In the genomic region with DNA sequence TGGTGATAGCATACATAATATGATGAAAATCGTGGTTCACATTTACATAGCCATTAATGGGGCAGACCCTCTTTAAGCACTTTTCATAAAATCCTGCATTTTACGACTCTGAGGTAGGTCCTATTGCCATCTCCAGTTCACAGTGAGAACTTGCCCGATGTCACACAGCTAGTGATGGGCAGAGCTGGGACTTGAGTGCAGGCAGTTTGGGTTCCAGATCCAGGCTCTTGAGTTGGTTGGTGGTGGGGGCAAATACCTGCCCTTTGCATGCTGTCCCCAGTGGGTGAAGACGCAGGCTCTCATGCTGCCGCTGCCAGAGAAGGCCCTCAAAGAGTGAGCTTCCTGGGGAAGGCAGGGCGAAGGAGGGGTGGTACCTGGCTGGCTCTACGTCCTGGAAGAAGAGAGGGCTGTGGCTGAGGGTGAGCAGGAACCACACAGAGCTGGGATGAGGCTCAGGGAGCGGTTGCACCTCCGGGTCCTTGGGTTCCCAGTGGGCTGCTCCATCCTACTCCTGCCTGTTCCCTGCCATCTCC, we compare ENCODE assay signal across 9 cellular contexts. TPM values are rescaled to one million over a fixed set of nuclear protein-coding genes. Genes with fewer than 3 reads are reported as not detected.
DNase-seq lines count a peak whose midpoint lies in the region; TF ChIP-seq lines count a peak whose summit lies in the region.
"Had no signal": no experiment of that assay in that cellular context is flagged by ENCODE, and none has a peak within 500 bp of the region (broad histone marks: within the 10 kb centered on the region; RNA-seq: fewer than 3 reads in every experiment).

No MANE protein-coding gene starts in this region.

- DNase-seq in BE2C (no peak), GM12865 (ENCODE audit: low read depth) (no peak), mesothelial cell of epicardium (ENCODE audit: low spot score in 2 of 2, unreplicated experiment in 2 of 2) (no peak), GM19238 (ENCODE audit: insufficient read length, low spot score) (no peak), D341Med (ENCODE audit: low spot score) (no peak), NCI-H2196 treated with DMSO at 0.1 percent for 48 hours (lab: John Stamatoyannopoulos, UW; ENCODE audit: unreplicated experiment) (no peak), T-helper 9 cell (no peak)
- no peak for DNase-seq in activated CD4-positive, alpha-beta memory T cell treated with anti-CD3 and anti-CD28 coated beads, Interleukin-2, amount 10 ng/mL, durations not matched to agents 7 days and 5 days

- peaks cover 8% of the 10 kb centered on the region for H3K4me1 ChIP-seq in BE2C

- H3K4me3 Mint-ChIP-seq in activated CD4-positive, alpha-beta memory T cell treated with anti-CD3 and anti-CD28 coated beads, Interleukin-2, amount 10 ng/mL, durations not matched to agents 7 days and 5 days = peak overlapping the region; percentile 66
- peak overlapping the region; percentile 37 for H3K4me3 Mint-ChIP-seq in mesothelial cell of epicardium

- no peaks in the 10 kb centered on the region for H3K9me3 ChIP-seq in BE2C
- H3K9me3 ChIP-seq: stomach had no signal

- H3K36me3 Mint-ChIP-seq in activated CD4-positive, alpha-beta memory T cell treated with anti-CD3 and anti-CD28 coated beads, Interleukin-2, amount 10 ng/mL, durations not matched to agents 7 days and 5 days (ENCODE audit: low read depth) = no peaks in the 10 kb centered on the region
- H3K36me3 Mint-ChIP-seq in mesothelial cell of epicardium = no peaks in the 10 kb centered on the region

- H3K36me3 ChIP-seq in BE2C = no peaks in the 10 kb centered on the region
- H3K36me3 ChIP-seq: stomach had no signal

- CTCF ChIA-PET in activated CD4-positive, alpha-beta memory T cell treated with anti-CD3 and anti-CD28 coated beads, Interleukin-2, amount 10 ng/mL, durations not matched to agents 7 days and 5 days (lab: Charles Lee) = interaction anchor here (0.8 to 4.0 kb wide), 14 partner anchors 9 to 212 kb away, joined by 3 to 34 read pairs (median 8); a partner anchor contains a TSS

- POLR2A ChIA-PET in activated CD4-positive, alpha-beta memory T cell treated with anti-CD3 and anti-CD28 coated beads, Interleukin-2, amount 10 ng/mL, durations not matched to agents 7 days and 5 days (lab: Charles Lee) = interaction anchor here (1.3 to 3.2 kb wide), 4 partner anchors 15 to 125 kb away, joined by 8 to 13 read pairs (median 10); a partner anchor contains a TSS

- TF ChIP-seq CTCF in BE2C (IDR thresholded peaks at IDR 0.05; ENCODE audit: low read depth, low read length) (no peak), GM12865 (IDR thresholded peaks at IDR 0.05; ENCODE audit: insufficient read depth, low read depth, low read length, missing control alignments) (no peak), mesothelial cell of epicardium (IDR thresholded peaks at IDR 0.05; ENCODE audit: unreplicated experiment) (no peak)

- no peaks in the 10 kb centered on the region for H3K9me3 Mint-ChIP-seq in activated CD4-positive, alpha-beta memory T cell treated with anti-CD3 and anti-CD28 coated beads, Interleukin-2, amount 10 ng/mL, durations not matched to agents 7 days and 5 days
- H3K9me3 Mint-ChIP-seq in mesothelial cell of epicardium = no peaks in the 10 kb centered on the region

- peak overlapping the region; percentile 32; the same call in 1 of the 2 replicates for H3K4me3 ChIP-seq in BE2C (ENCODE audit: low read depth, low read length)
- H3K4me3 ChIP-seq in GM12865 (ENCODE audit: low read depth, low read length) = 0 out of 2 replicates have a peak overlapping the region, but pooled peaks have one; percentile 22
- H3K4me3 ChIP-seq: stomach had no signal

- H3K27me3 ChIP-seq in BE2C = no peaks in the 10 kb centered on the region
- H3K27me3 ChIP-seq: stomach had no signal

- H3K27ac Mint-ChIP-seq in activated CD4-positive, alpha-beta memory T cell treated with anti-CD3 and anti-CD28 coated beads, Interleukin-2, amount 10 ng/mL, durations not matched to agents 7 days and 5 days = peak overlapping the region; percentile 89
- no peak overlapping the region for H3K27ac Mint-ChIP-seq in mesothelial cell of epicardium

- peaks cover 40% of the 10 kb centered on the region for H3K4me1 Mint-ChIP-seq in activated CD4-positive, alpha-beta memory T cell treated with anti-CD3 and anti-CD28 coated beads, Interleukin-2, amount 10 ng/mL, durations not matched to agents 7 days and 5 days
- peaks cover 9% of the 10 kb centered on the region for H3K4me1 Mint-ChIP-seq in mesothelial cell of epicardium

- no peaks in the 10 kb centered on the region for H3K27me3 Mint-ChIP-seq in activated CD4-positive, alpha-beta memory T cell treated with anti-CD3 and anti-CD28 coated beads, Interleukin-2, amount 10 ng/mL, durations not matched to agents 7 days and 5 days
- no peaks in the 10 kb centered on the region for H3K27me3 Mint-ChIP-seq in mesothelial cell of epicardium (ENCODE audit: low read depth)

RNA-seq across cellular contexts. Expression of a gene that starts 6.1 kb away (rescaled TPM):
- polyA plus RNA-seq in BE2C (2012; ENCODE audit: insufficient read depth, insufficient read length, low read depth) = 47.1 TPM
- total RNA-seq in activated CD4-positive, alpha-beta memory T cell treated with anti-CD3 and anti-CD28 coated beads, Interleukin-2, amount 10 ng/mL, durations not matched to agents 7 days and 5 days = 100 to 1,000 TPM in 1 of 2 experiments, 10 to 100 TPM in 1; 97.9 to 100 TPM
- total RNA-seq in mesothelial cell of epicardium = 14.0 to 15.1 TPM (median 15.0 TPM) in 3 replicates

RNA-seq across cellular contexts. Expression of a gene that starts 34.9 kb away (rescaled TPM):
- 0.09 TPM for polyA plus RNA-seq in BE2C (2012; ENCODE audit: insufficient read depth, insufficient read length, low read depth)
- total RNA-seq in activated CD4-positive, alpha-beta memory T cell treated with anti-CD3 and anti-CD28 coated beads, Interleukin-2, amount 10 ng/mL, durations not matched to agents 7 days and 5 days = 10 to 100 TPM; 54.2 to 55.1 TPM
- 6.3 to 6.4 TPM (median 6.4 TPM) in 3 replicates for total RNA-seq in mesothelial cell of epicardium
